In genomic region chr7:159158125-159158887, GRCh38 we compare ENCODE assay signal across 1 cellular context.
TF ChIP-seq lines count a peak whose summit lies in the region.

No MANE protein-coding gene starts in this region.

TF ChIP-seq in GM23338, 12 proteins besides CTCF, POLR2A, EP300 and RAD21 (continued from another document):
- TF ChIP-seq ZNF462 (CRISPR knock-in tag; IDR thresholded peaks at IDR 0.05): no peak
- TF ChIP-seq NANOG (IDR thresholded peaks at IDR 0.05; ENCODE audit: borderline replicate concordance): no peak
- no peak for TF ChIP-seq JUNB (IDR thresholded peaks at IDR 0.05; ENCODE audit: unreplicated experiment)
- TF ChIP-seq EZH2 (IDR thresholded peaks at IDR 0.05; ENCODE audit: low read depth, unreplicated experiment): no peak
- TF ChIP-seq, protein P1, sequence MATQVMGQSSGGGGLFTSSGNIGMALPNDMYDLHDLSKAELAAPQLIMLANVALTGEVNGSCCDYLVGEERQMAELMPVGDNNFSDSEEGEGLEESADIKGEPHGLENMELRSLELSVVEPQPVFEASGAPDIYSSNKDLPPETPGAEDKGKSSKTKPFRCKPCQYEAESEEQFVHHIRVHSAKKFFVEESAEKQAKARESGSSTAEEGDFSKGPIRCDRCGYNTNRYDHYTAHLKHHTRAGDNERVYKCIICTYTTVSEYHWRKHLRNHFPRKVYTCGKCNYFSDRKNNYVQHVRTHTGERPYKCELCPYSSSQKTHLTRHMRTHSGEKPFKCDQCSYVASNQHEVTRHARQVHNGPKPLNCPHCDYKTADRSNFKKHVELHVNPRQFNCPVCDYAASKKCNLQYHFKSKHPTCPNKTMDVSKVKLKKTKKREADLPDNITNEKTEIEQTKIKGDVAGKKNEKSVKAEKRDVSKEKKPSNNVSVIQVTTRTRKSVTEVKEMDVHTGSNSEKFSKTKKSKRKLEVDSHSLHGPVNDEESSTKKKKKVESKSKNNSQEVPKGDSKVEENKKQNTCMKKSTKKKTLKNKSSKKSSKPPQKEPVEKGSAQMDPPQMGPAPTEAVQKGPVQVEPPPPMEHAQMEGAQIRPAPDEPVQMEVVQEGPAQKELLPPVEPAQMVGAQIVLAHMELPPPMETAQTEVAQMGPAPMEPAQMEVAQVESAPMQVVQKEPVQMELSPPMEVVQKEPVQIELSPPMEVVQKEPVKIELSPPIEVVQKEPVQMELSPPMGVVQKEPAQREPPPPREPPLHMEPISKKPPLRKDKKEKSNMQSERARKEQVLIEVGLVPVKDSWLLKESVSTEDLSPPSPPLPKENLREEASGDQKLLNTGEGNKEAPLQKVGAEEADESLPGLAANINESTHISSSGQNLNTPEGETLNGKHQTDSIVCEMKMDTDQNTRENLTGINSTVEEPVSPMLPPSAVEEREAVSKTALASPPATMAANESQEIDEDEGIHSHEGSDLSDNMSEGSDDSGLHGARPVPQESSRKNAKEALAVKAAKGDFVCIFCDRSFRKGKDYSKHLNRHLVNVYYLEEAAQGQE (IDR thresholded peaks at IDR 0.05; ENCODE audit: unreplicated experiment): no peak
